In the genomic region with DNA sequence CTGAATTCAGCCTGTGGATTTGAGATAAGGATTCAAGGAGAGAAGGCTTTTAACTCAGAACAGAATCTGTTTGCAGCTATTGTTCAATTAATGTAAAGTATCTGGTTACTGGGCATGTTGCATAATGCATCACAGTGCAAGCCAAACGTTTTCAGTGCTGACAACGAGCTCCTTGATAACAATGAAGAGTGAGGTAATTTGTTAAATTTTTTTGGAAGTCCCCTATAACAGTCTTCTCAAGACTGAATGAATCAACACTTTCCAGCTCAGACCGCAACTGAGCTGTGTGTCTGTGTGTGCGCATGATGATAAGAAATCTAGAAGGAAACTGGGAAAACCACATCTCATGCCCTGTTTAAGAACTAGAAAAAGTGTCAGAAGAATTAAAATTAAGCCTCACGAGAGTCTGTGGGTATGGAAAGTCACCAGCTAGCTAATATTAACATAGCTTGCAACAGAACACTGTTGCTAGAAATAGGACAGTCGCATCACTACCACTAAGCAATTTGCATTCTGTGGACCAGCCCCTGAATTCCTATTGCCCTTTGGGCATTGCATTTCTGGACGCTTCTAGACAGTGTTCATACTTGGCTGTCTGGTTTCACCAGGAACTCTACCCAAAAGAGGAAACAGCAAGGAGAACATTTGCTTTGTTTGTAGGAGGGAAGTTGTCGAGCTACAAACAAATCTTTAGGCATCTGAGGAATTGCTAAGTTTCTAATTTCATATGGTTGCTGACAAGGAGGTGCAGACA, we compare ENCODE assay signal across 1 cellular context.
A peak's percentile ranks its signal among the peaks of the same experiment; 100 is the strongest.
TF ChIP-seq lines count a peak whose summit lies in the region.

No MANE protein-coding gene starts in this region.

TF ChIP-seq in K562, 482 proteins besides CTCF, POLR2A, EP300 and RAD21 (continued from another document and continues in another):
- 0 out of 6 replicates have a peak, but pooled peaks of 1 of the 3 experiments have one; percentile 55 for TF ChIP-seq ZBTB11 (CRISPR knock-in tag; IDR thresholded peaks at IDR 0.05)
- TF ChIP-seq STAT5A (IDR thresholded peaks at IDR 0.05; ENCODE audit: borderline replicate concordance, low read length), result peak; percentile 84
- TF ChIP-seq NFYB (IDR thresholded peaks at IDR 0.05; ENCODE audit: extremely low read depth, insufficient read length), result no peak
- no peak for TF ChIP-seq ELF1 (tag; IDR thresholded peaks at IDR 0.05)
- TF ChIP-seq TRIM24 (IDR thresholded peaks at IDR 0.05), result peak; percentile 64 to 76; a peak in 3 of 4 replicates
- peak in 1 of 2 experiments; percentile 67; a peak in 1 of 4 replicates for TF ChIP-seq ETV6 (IDR thresholded peaks at IDR 0.05; ENCODE audit: borderline replicate concordance in 1 of 2, low read depth in 2 of 2, low read length in 1 of 2)
- TF ChIP-seq ETV6 (CRISPR knock-in tag; IDR thresholded peaks at IDR 0.05; ENCODE audit: borderline replicate concordance), result no peak
- no peak for TF ChIP-seq SIN3B (IDR thresholded peaks at IDR 0.05; ENCODE audit: low read depth)
- TF ChIP-seq ZBTB9 (CRISPR knock-in tag; IDR thresholded peaks at IDR 0.05), result no peak
- TF ChIP-seq MTA2 (IDR thresholded peaks at IDR 0.05; ENCODE audit: low read depth), result peak; percentile 59
- peak; percentile 71; the same call in 1 of the 2 replicates for TF ChIP-seq ZNF395 (CRISPR knock-in tag; IDR thresholded peaks at IDR 0.05)
- peak; percentile 95 for TF ChIP-seq SMARCA4 (IDR thresholded peaks at IDR 0.05)
- TF ChIP-seq ZNF740 (CRISPR knock-in tag; IDR thresholded peaks at IDR 0.05), result no peak
- no peak for TF ChIP-seq ZNF740 (tag; IDR thresholded peaks at IDR 0.05)
- TF ChIP-seq ATF1 (CRISPR knock-in tag; IDR thresholded peaks at IDR 0.05), result no peak
- TF ChIP-seq ATF1 (tag; IDR thresholded peaks at IDR 0.05), result peak; percentile 75
- no peak; the same call in 1 of the 2 replicates for TF ChIP-seq NFRKB (IDR thresholded peaks at IDR 0.05; ENCODE audit: low read depth)
- TF ChIP-seq TAL1 (IDR thresholded peaks at IDR 0.05), result peak; percentile 87
- no peak for TF ChIP-seq E2F5 (CRISPR knock-in tag; IDR thresholded peaks at IDR 0.05)
- TF ChIP-seq MBD1 (CRISPR knock-in tag; IDR thresholded peaks at IDR 0.05), result no peak
- no peak for TF ChIP-seq ZC3H4 (CRISPR knock-in tag; IDR thresholded peaks at IDR 0.05; ENCODE audit: borderline replicate concordance)
- TF ChIP-seq THRA (IDR thresholded peaks at IDR 0.05), result no peak
- TF ChIP-seq, protein P1, sequence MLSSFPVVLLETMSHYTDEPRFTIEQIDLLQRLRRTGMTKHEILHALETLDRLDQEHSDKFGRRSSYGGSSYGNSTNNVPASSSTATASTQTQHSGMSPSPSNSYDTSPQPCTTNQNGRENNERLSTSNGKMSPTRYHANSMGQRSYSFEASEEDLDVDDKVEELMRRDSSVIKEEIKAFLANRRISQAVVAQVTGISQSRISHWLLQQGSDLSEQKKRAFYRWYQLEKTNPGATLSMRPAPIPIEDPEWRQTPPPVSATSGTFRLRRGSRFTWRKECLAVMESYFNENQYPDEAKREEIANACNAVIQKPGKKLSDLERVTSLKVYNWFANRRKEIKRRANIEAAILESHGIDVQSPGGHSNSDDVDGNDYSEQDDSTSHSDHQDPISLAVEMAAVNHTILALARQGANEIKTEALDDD (IDR thresholded peaks at IDR 0.05), result peak; percentile 72
- TF ChIP-seq CREB3L1 (IDR thresholded peaks at IDR 0.05; ENCODE audit: borderline replicate concordance, low read depth), result peak; percentile 53; the same call in 1 of the 2 replicates
- TF ChIP-seq C11orf30 (IDR thresholded peaks at IDR 0.05; ENCODE audit: low read depth), result peak; percentile 77
- TF ChIP-seq ZFX (CRISPR knock-in tag; IDR thresholded peaks at IDR 0.05), result no peak
- no peak for TF ChIP-seq ASH1L (IDR thresholded peaks at IDR 0.05; ENCODE audit: borderline replicate concordance, low read depth, partially characterized antibody)
- TF ChIP-seq ETV5 (CRISPR knock-in tag; IDR thresholded peaks at IDR 0.05; ENCODE audit: low read depth), result no peak
- TF ChIP-seq, protein P2, sequence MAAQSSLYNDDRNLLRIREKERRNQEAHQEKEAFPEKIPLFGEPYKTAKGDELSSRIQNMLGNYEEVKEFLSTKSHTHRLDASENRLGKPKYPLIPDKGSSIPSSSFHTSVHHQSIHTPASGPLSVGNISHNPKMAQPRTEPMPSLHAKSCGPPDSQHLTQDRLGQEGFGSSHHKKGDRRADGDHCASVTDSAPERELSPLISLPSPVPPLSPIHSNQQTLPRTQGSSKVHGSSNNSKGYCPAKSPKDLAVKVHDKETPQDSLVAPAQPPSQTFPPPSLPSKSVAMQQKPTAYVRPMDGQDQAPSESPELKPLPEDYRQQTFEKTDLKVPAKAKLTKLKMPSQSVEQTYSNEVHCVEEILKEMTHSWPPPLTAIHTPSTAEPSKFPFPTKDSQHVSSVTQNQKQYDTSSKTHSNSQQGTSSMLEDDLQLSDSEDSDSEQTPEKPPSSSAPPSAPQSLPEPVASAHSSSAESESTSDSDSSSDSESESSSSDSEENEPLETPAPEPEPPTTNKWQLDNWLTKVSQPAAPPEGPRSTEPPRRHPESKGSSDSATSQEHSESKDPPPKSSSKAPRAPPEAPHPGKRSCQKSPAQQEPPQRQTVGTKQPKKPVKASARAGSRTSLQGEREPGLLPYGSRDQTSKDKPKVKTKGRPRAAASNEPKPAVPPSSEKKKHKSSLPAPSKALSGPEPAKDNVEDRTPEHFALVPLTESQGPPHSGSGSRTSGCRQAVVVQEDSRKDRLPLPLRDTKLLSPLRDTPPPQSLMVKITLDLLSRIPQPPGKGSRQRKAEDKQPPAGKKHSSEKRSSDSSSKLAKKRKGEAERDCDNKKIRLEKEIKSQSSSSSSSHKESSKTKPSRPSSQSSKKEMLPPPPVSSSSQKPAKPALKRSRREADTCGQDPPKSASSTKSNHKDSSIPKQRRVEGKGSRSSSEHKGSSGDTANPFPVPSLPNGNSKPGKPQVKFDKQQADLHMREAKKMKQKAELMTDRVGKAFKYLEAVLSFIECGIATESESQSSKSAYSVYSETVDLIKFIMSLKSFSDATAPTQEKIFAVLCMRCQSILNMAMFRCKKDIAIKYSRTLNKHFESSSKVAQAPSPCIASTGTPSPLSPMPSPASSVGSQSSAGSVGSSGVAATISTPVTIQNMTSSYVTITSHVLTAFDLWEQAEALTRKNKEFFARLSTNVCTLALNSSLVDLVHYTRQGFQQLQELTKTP (IDR thresholded peaks at IDR 0.05; ENCODE audit: low read depth in 1 of 2, partially characterized antibody in 2 of 2), result peak in 1 of 2 experiments; percentile 45
- peak; percentile 49 for TF ChIP-seq NEUROD1 (IDR thresholded peaks at IDR 0.05; ENCODE audit: borderline replicate concordance, low read depth, low read length, partially characterized antibody)
- TF ChIP-seq HDAC2 (IDR thresholded peaks at IDR 0.05), result peak; percentile 75; the same call in 1 of the 2 replicates
- no peak for TF ChIP-seq HDAC8 (tag; IDR thresholded peaks at IDR 0.05)
